20 cellular contexts compared by ENCODE assay signal in the genomic region with DNA sequence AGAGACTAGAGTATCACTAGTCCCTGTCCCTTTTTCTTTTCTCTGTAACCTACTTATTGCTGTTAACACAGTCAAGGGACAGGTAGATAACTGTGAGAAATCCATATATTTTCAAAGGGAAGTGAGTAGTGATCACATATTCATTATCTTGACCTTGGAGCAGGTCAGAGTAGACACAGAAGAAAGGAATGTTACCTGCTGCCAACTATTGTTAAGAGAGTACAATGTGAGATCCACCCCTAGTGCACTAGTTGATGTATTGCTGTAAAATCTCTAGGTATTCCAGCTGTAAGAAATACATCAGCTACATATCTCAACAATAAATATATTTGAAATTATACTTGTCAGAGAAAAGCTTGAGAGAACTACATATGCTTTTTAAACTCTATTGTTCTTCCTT.
DNase-seq lines count a peak whose midpoint lies in the region; ATAC-seq, FAIRE-seq and TF ChIP-seq lines count a peak whose summit lies in the region.
"Had no signal": no experiment of that assay in that cellular context is flagged by ENCODE, and none has a peak within 500 bp of the region (broad histone marks: within the 10 kb centered on the region; RNA-seq: fewer than 3 reads in every experiment).

No MANE protein-coding gene starts in this region.

- TF ChIP-seq POLR2A in endothelial cell of umbilical vein (IDR thresholded peaks at IDR 0.05; ENCODE audit: low read depth, low read length): no peak

- H3K27ac Mint-ChIP-seq in mesothelial cell of epicardium: no peak overlapping the region
- H3K27ac Mint-ChIP-seq: activated CD4-positive, alpha-beta memory T cell treated with anti-CD3 and anti-CD28 coated beads for 36 hours; CD8-positive, alpha-beta T cell; T-helper 17 cell had no signal

- H3K27ac ChIP-seq in endothelial cell of umbilical vein (ENCODE audit: insufficient read depth, low read depth, low read length): peak overlapping the region; percentile 46
- H3K27ac ChIP-seq: left lung had no signal

- H3K9me1 ChIP-seq in endothelial cell of umbilical vein (replicated peaks; ENCODE audit: control insufficient read depth, extremely low read depth, insufficient read depth, low read length): no peaks in the 10 kb centered on the region

- H3K9ac ChIP-seq in endothelial cell of umbilical vein (replicated peaks; ENCODE audit: extremely low read depth, insufficient read depth, low read length): peak overlapping the region; percentile 9

- no peaks in the 10 kb centered on the region for H3K36me3 ChIP-seq in endothelial cell of umbilical vein (ENCODE audit: control insufficient read depth in 2 of 2, extremely low read depth in 1 of 2, insufficient read depth in 2 of 2, low read length in 2 of 2)
- H3K36me3 ChIP-seq: left lung had no signal

- CTCF ChIA-PET in endothelial cell of umbilical vein (lab: Charles Lee): interaction anchor here (0.9 to 2.7 kb wide), 8 partner anchors 25 to 1872 kb away, joined by 3 to 17 read pairs (median 4); no protein-coding TSS in a partner anchor

- H3K4me3 Mint-ChIP-seq in mesothelial cell of epicardium: no peak overlapping the region
- H3K4me3 Mint-ChIP-seq: activated CD4-positive, alpha-beta memory T cell treated with anti-CD3 and anti-CD28 coated beads for 36 hours; CD8-positive, alpha-beta T cell; T-helper 17 cell had no signal

- no TSS peak for BruUV-seq in endothelial cell of umbilical vein (replicated peaks; lab: Mats Ljungman, UMichigan)

- no peaks in the 10 kb centered on the region for H3K27me3 ChIP-seq in endothelial cell of umbilical vein (ENCODE audit: control insufficient read depth in 2 of 2, insufficient read depth in 2 of 2, low read length in 2 of 2)
- H3K27me3 ChIP-seq: left lung had no signal

- TF ChIP-seq EP300 in Ishikawa (IDR thresholded peaks at IDR 0.05; ENCODE audit: borderline replicate concordance): peak; percentile 95

- H4K20me1 ChIP-seq in endothelial cell of umbilical vein (replicated peaks; ENCODE audit: control insufficient read depth, extremely low read depth, insufficient read depth, low read length): no peaks in the 10 kb centered on the region

- peaks cover 6% of the 10 kb centered on the region for H3K4me1 Mint-ChIP-seq in mesothelial cell of epicardium
- H3K4me1 Mint-ChIP-seq: T-helper 17 cell had no signal

- FAIRE-seq in endothelial cell of umbilical vein (lab: Jason Lieb, UNC): peak; percentile 86
- FAIRE-seq: frontal cortex had no signal

- no peak overlapping the region for H3K4me3 ChIP-seq in endothelial cell of umbilical vein (replicated peaks in 1 of 3; ENCODE audit: insufficient read depth in 1 of 3, low read depth in 1 of 3, low read length in 3 of 3)
- H3K4me3 ChIP-seq: left lung had no signal

- TF ChIP-seq CTCF in endothelial cell of umbilical vein (IDR thresholded peaks at IDR 0.05; ENCODE audit: extremely low read depth in 1 of 2, insufficient read depth in 1 of 2, low read depth in 1 of 2, low read length in 2 of 2) (no peak), mesothelial cell of epicardium (IDR thresholded peaks at IDR 0.05; ENCODE audit: unreplicated experiment) (no peak)

- H3K79me2 ChIP-seq in endothelial cell of umbilical vein (ENCODE audit: control insufficient read depth, insufficient read depth, low read length): no peaks in the 10 kb centered on the region

- intact Hi-C loops in endothelial cell of umbilical vein (cut with micrococcal nuclease) (loop anchor here (1.0 kb wide), 1 partner anchor 29 kb away; no protein-coding TSS in a partner anchor), left colon (cut with DNase I, micrococcal nuclease) (no loop called here)

- no peak for TF ChIP-seq RAD21 in Ishikawa (IDR thresholded peaks at IDR 0.05; ENCODE audit: low read depth)

- H3K9me3 ChIP-seq in endothelial cell of umbilical vein (replicated peaks; ENCODE audit: control insufficient read depth, insufficient read depth, low read length): no peaks in the 10 kb centered on the region

- no peaks in the 10 kb centered on the region for H3K9me3 Mint-ChIP-seq in mesothelial cell of epicardium
- H3K9me3 Mint-ChIP-seq: activated CD4-positive, alpha-beta memory T cell treated with anti-CD3 and anti-CD28 coated beads for 36 hours had no signal

- peak; percentile 1 for DNase-seq in EL
- peak; percentile 70 for DNase-seq in endothelial cell of umbilical vein (ENCODE audit: low read depth, low spot score)
- DNase-seq in left colon: no peak
- DNase-seq in mesothelial cell of epicardium (ENCODE audit: low spot score in 2 of 2, unreplicated experiment in 2 of 2): no peak
- DNase-seq: activated CD4-positive, alpha-beta memory T cell treated with anti-CD3 and anti-CD28 coated beads for 36 hours; activated T-cell treated with anti-CD3 and anti-CD28 coated beads for 4 hours; amniotic stem cell; CD8-positive, alpha-beta T cell; DMS79 treated with DMSO at 0.1 percent for 48 hours; Kasumi-1; left lung; NCI-H1092 treated with DMSO at 0.1 percent for 48 hours; NCI-H2107; NCI-H524 treated with DMSO at 0.1 percent for 48 hours; nucleus accumbens; T-helper 17 cell had no signal

- peak overlapping the region; percentile 38 for H3K4me2 ChIP-seq in endothelial cell of umbilical vein (ENCODE audit: insufficient read depth, low read length)

- POLR2A ChIA-PET in endothelial cell of umbilical vein (lab: Charles Lee): no interaction called here

- H3K4me1 ChIP-seq in endothelial cell of umbilical vein (ENCODE audit: control insufficient read depth, extremely low read depth, insufficient read depth, low read length): peaks cover 13% of the 10 kb centered on the region
- H3K4me1 ChIP-seq: left lung had no signal

- no peaks in the 10 kb centered on the region for H3K36me3 Mint-ChIP-seq in mesothelial cell of epicardium
- H3K36me3 Mint-ChIP-seq: activated CD4-positive, alpha-beta memory T cell treated with anti-CD3 and anti-CD28 coated beads for 36 hours; CD8-positive, alpha-beta T cell had no signal

- H2AFZ ChIP-seq in endothelial cell of umbilical vein (ENCODE audit: low read depth, low read length): no peak overlapping the region

- dilution Hi-C loops in endothelial cell of umbilical vein (cut with MboI; ENCODE audit: extremely low pct_ligation_motif_present, low sequenced_read_pairs): no loop called here

- ATAC-seq in left colon (peak; percentile 44), HG03469 (IDR thresholded peaks at IDR 0.05; ENCODE audit: unreplicated experiment) (no peak), HG03460 (IDR thresholded peaks at IDR 0.05; ENCODE audit: unreplicated experiment) (no peak)
- ATAC-seq: CD8-positive, alpha-beta T cell; left lung; T-helper 17 cell had no signal

- no peaks in the 10 kb centered on the region for H3K27me3 Mint-ChIP-seq in mesothelial cell of epicardium (ENCODE audit: low read depth)
- H3K27me3 Mint-ChIP-seq: activated CD4-positive, alpha-beta memory T cell treated with anti-CD3 and anti-CD28 coated beads for 36 hours; T-helper 17 cell had no signal

TF ChIP-seq in Ishikawa, 13 proteins besides CTCF, POLR2A, EP300 and RAD21 (continues in another document):
- TF ChIP-seq EGR1 (IDR thresholded peaks at IDR 0.05) (no peak), CREB1 (IDR thresholded peaks at IDR 0.05; ENCODE audit: low read depth) (no peak), CEBPB (IDR thresholded peaks at IDR 0.05) (0 out of 2 replicates have a peak, but pooled peaks have one; percentile 17), TCF12 (IDR thresholded peaks at IDR 0.05; ENCODE audit: low read depth) (peak; percentile 81), TEAD4 (IDR thresholded peaks at IDR 0.05) (peak; percentile 89), TAF1 (IDR thresholded peaks at IDR 0.05; ENCODE audit: low read depth) (no peak), ZBTB7A (IDR thresholded peaks at IDR 0.05; ENCODE audit: low read depth) (no peak), NFIC (IDR thresholded peaks at IDR 0.05) (peak; percentile 95), YY1 (IDR thresholded peaks at IDR 0.05; ENCODE audit: low read depth) (no peak)
- TF ChIP-seq, protein P1, sequence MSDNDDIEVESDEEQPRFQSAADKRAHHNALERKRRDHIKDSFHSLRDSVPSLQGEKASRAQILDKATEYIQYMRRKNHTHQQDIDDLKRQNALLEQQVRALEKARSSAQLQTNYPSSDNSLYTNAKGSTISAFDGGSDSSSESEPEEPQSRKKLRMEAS (IDR thresholded peaks at IDR 0.05): no peak

TF ChIP-seq in endothelial cell of umbilical vein, 7 proteins besides CTCF, POLR2A, EP300 and RAD21:
- TF ChIP-seq GATA2 (IDR thresholded peaks at IDR 0.05; ENCODE audit: insufficient read depth, insufficient read length, low read depth, low read length): peak; percentile 57
- peak; percentile 45 for TF ChIP-seq FOS (IDR thresholded peaks at IDR 0.05; ENCODE audit: borderline replicate concordance, insufficient read depth, low read length)
- TF ChIP-seq MYC (IDR thresholded peaks at IDR 0.05; ENCODE audit: low read depth, low read length): no peak
- peak; percentile 74 for TF ChIP-seq JUN (IDR thresholded peaks at IDR 0.05; ENCODE audit: borderline replicate concordance, insufficient read depth, insufficient read length, low read depth)
- TF ChIP-seq, protein P1 (IDR thresholded peaks at IDR 0.05; ENCODE audit: insufficient read depth, insufficient read length): no peak
- TF ChIP-seq POLR2AphosphoS5 (IDR thresholded peaks at IDR 0.05; ENCODE audit: insufficient read depth, low read depth, low read length): no peak
- TF ChIP-seq EZH2 (IDR thresholded peaks at IDR 0.05; ENCODE audit: borderline replicate concordance, low read depth, low read length, severe bottlenecking): no peak

Comparison
In these comparisons a context has a peak if more than half of its experiments do, and no peak if none do; other contexts are left out.
1. DNase-seq: peak in EL (single experiment) and endothelial cell of umbilical vein (single experiment); none in left colon (0 of 2) and mesothelial cell of epicardium (0 of 2).